1 cellular context compared by ENCODE assay signal in the genomic region with DNA sequence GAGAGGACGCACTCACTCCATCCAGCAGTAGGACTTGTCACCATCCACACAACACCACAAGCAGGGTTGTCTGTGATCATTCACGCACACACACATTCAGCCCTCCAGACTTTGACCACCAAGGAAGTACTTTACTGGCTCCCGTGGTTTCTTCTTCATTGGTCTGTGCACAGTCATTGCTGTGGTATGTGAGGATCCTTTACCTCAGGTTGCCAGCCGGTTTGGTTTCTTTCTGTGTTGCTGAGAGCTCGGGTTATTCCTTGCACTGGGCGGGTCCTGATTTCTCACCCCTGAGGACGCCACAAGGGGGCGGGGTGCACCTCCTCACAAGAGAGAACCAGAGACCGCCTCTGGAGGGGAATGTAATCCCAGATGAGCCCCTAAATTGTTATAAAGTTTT.
TF ChIP-seq lines count a peak whose summit lies in the region.

No MANE protein-coding gene starts in this region.

TF ChIP-seq in HEK293, 187 proteins besides CTCF, POLR2A, EP300 and RAD21 (continued from another document):
- TF ChIP-seq ZNF530 (tag by site-specific recombination; IDR thresholded peaks at IDR 0.05; ENCODE audit: low read depth) (no peak), ZNF654 (tag by site-specific recombination; IDR thresholded peaks at IDR 0.05; ENCODE audit: low read depth) (peak; percentile 25; the same call in 1 of the 2 replicates), ZNF626 (tag by site-specific recombination; IDR thresholded peaks at IDR 0.05) (no peak), ZNF292 (tag by site-specific recombination; IDR thresholded peaks at IDR 0.05; ENCODE audit: borderline replicate concordance, low read depth) (no peak), ZNF561 (tag by site-specific recombination; IDR thresholded peaks at IDR 0.05; ENCODE audit: borderline replicate concordance) (no peak), ZNF16 (tag by site-specific recombination; IDR thresholded peaks at IDR 0.05; ENCODE audit: low read depth) (no peak), EGR2 (tag by site-specific recombination; IDR thresholded peaks at IDR 0.05; ENCODE audit: low read depth) (no peak), ZNF747 (tag by site-specific recombination; IDR thresholded peaks at IDR 0.05) (no peak), ZNF660 (tag by site-specific recombination; IDR thresholded peaks at IDR 0.05) (0 out of 2 replicates have a peak, but pooled peaks have one; percentile 58), ZNF843 (tag by site-specific recombination; IDR thresholded peaks at IDR 0.05) (no peak), ZBTB21 (tag by site-specific recombination; IDR thresholded peaks at IDR 0.05) (no peak)
- TF ChIP-seq, protein P1, sequence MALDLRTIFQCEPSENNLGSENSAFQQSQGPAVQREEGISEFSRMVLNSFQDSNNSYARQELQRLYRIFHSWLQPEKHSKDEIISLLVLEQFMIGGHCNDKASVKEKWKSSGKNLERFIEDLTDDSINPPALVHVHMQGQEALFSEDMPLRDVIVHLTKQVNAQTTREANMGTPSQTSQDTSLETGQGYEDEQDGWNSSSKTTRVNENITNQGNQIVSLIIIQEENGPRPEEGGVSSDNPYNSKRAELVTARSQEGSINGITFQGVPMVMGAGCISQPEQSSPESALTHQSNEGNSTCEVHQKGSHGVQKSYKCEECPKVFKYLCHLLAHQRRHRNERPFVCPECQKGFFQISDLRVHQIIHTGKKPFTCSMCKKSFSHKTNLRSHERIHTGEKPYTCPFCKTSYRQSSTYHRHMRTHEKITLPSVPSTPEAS (tag by site-specific recombination; IDR thresholded peaks at IDR 0.05): no peak
- TF ChIP-seq, protein P2, sequence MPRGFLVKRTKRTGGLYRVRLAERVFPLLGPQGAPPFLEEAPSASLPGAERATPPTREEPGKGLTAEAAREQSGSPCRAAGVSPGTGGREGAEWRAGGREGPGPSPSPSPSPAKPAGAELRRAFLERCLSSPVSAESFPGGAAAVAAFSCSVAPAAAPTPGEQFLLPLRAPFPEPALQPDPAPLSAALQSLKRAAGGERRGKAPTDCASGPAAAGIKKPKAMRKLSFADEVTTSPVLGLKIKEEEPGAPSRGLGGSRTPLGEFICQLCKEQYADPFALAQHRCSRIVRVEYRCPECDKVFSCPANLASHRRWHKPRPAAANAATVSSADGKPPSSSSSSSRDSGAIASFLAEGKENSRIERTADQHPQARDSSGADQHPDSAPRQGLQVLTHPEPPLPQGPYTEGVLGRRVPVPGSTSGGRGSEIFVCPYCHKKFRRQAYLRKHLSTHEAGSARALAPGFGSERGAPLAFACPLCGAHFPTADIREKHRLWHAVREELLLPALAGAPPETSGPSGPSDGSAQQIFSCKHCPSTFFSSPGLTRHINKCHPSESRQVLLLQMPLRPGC (tag by site-specific recombination; IDR thresholded peaks at IDR 0.05): no peak
- TF ChIP-seq, protein P3, sequence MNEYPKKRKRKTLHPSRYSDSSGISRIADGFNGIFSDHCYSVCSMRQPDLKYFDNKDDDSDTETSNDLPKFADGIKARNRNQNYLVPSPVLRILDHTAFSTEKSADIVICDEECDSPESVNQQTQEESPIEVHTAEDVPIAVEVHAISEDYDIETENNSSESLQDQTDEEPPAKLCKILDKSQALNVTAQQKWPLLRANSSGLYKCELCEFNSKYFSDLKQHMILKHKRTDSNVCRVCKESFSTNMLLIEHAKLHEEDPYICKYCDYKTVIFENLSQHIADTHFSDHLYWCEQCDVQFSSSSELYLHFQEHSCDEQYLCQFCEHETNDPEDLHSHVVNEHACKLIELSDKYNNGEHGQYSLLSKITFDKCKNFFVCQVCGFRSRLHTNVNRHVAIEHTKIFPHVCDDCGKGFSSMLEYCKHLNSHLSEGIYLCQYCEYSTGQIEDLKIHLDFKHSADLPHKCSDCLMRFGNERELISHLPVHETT (tag by site-specific recombination; IDR thresholded peaks at IDR 0.05): no peak
- TF ChIP-seq, protein P4, sequence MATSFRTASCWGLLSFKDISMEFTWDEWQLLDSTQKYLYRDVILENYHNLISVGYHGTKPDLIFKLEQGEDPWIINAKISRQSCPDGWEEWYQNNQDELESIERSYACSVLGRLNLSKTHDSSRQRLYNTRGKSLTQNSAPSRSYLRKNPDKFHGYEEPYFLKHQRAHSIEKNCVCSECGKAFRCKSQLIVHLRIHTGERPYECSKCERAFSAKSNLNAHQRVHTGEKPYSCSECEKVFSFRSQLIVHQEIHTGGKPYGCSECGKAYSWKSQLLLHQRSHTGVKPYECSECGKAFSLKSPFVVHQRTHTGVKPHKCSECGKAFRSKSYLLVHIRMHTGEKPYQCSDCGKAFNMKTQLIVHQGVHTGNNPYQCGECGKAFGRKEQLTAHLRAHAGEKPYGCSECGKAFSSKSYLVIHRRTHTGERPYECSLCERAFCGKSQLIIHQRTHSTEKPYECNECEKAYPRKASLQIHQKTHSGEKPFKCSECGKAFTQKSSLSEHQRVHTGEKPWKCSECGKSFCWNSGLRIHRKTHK (tag by site-specific recombination; IDR thresholded peaks at IDR 0.05): no peak
